ENCODE assay signal across 9 cellular contexts in genomic region chr9:136949817-136950655, GRCh38. TPM values are rescaled to one million over a fixed set of nuclear protein-coding genes. Genes with fewer than 3 reads are reported as not detected.
A peak's percentile ranks its signal among the peaks of the same experiment; 100 is the strongest.
DNase-seq lines count a peak whose midpoint lies in the region; ATAC-seq, FAIRE-seq and TF ChIP-seq lines count a peak whose summit lies in the region.
"Had no signal": no experiment of that assay in that cellular context is flagged by ENCODE, and none has a peak within 500 bp of the region (broad histone marks: within the 10 kb centered on the region; RNA-seq: fewer than 3 reads in every experiment).

No MANE protein-coding gene starts in this region.

- peak; percentile 12 for TF ChIP-seq CTCF in kidney (IDR thresholded peaks at IDR 0.05; ENCODE audit: borderline replicate concordance, extremely low read depth, insufficient read depth)

- peaks cover 9 to 14% of the 10 kb centered on the region in 2 donors for H3K4me1 ChIP-seq in kidney (ENCODE audit: control insufficient read depth in 1 of 2, insufficient read depth in 1 of 2, low read depth in 1 of 2, low read length in 2 of 2)

- peak overlapping the region; percentile 77 for H3K9ac ChIP-seq in kidney (ENCODE audit: low read length in 2 of 2)

- FAIRE-seq in kidney (lab: Jason Lieb, UNC): no peak

- intact Hi-C loops in kidney (cut with DNase I): loop anchor here (10.0 kb wide), 3 partner anchors 75 to 155 kb away; partner anchors contain the start of genes ABCA2, AJM1, CCDC183 and PHPT1

- H3K27ac ChIP-seq in kidney (ENCODE audit: low read depth in 2 of 2, low read length in 2 of 2): peak overlapping the region; percentile 89

- ATAC-seq in GM18873 (IDR thresholded peaks at IDR 0.05; ENCODE audit: low FRiP score, unreplicated experiment) (peak; percentile 64), HG03139 (IDR thresholded peaks at IDR 0.05; ENCODE audit: unreplicated experiment) (peak; percentile 84)

- peak; percentile 99 for DNase-seq in AG08396 (ENCODE audit: low spot score)
- peak; percentile 73 for DNase-seq in NCI-H2227 treated with DMSO at 0.1 percent for 48 hours (lab: John Stamatoyannopoulos, UW)
- peak; percentile 90 for DNase-seq in activated CD4-positive, CD25-positive, alpha-beta regulatory T cell treated with anti-CD3 and anti-CD28 coated beads, Interleukin-2, amount 50 U/mL, for 16 hours (ENCODE audit: low read depth, low spot score)
- peak; percentile 73 to 94 for DNase-seq in cerebellar nuclear complex (lab: John Stamatoyannopoulos, UW)
- peak; percentile 99 for DNase-seq in kidney
- peak; percentile 93 to 95 for DNase-seq in stimulated activated CD4-positive, alpha-beta T cell treated with anti-CD3 and anti-CD28 coated beads, Interleukin-15, amount 100 ng/mL, for 1 hour (ENCODE audit: low read depth in 1 of 2, low spot score in 1 of 2)

- H3K4me3 ChIP-seq in kidney (ENCODE audit: low read length in 2 of 2): peak overlapping the region; percentile 58 to 71

- H3K9me3 ChIP-seq in kidney (ENCODE audit: control insufficient read depth in 1 of 2, low read length in 2 of 2): no peaks in the 10 kb centered on the region

- H3K36me3 ChIP-seq in kidney (ENCODE audit: control insufficient read depth in 1 of 2, insufficient read depth in 2 of 2, low read length in 2 of 2): no peaks in the 10 kb centered on the region

RNA-seq across cellular contexts. Expression of gene LCN12, which starts 2.0 kb away (rescaled TPM):
- 42.9 TPM for total RNA-seq in kidney
- polyA plus RNA-seq in kidney (ENCODE audit: insufficient read depth, low read depth, low replicate concordance): 35.5 TPM

RNA-seq across cellular contexts. Expression of gene C8G, which starts 5.0 kb away (rescaled TPM):
- 1.9 TPM for total RNA-seq in kidney
- 2.1 TPM for polyA plus RNA-seq in kidney (ENCODE audit: insufficient read depth, low read depth, low replicate concordance)

RNA-seq across cellular contexts. Expression of gene FBXW5, which starts 5.5 kb away (rescaled TPM):
- total RNA-seq in kidney: 97.2 TPM
- polyA plus RNA-seq in kidney (ENCODE audit: insufficient read depth, low read depth, low replicate concordance): 92.5 TPM

RNA-seq across cellular contexts. Expression of gene PTGDS, which starts 27.3 kb away (rescaled TPM):
- 236 TPM for total RNA-seq in kidney
- polyA plus RNA-seq in kidney (ENCODE audit: insufficient read depth, low read depth, low replicate concordance): 709 TPM

RNA-seq across cellular contexts. Expression of gene LCNL1, which starts 32.8 kb away (rescaled TPM):
- total RNA-seq in kidney: 1.4 TPM
- polyA plus RNA-seq in kidney (ENCODE audit: insufficient read depth, low read depth, low replicate concordance): 0.54 TPM
- total RNA-seq: T-helper 1 cell treated with Interleukin-12 subunit alpha and Interleukin-12 subunit beta and Interleukin-4 antibody, amounts not matched to agents 30 ng/mL and 1 ng/mL, for 36 hours had no signal

Comparison
In these comparisons a context has a peak if more than half of its experiments do, and no peak if none do; other contexts are left out.
1. Peak in every context shown above with its lines: DNase-seq, ATAC-seq, H3K4me3 ChIP-seq and H3K27ac ChIP-seq.